8 cellular contexts compared by ENCODE assay signal in the genomic region with DNA sequence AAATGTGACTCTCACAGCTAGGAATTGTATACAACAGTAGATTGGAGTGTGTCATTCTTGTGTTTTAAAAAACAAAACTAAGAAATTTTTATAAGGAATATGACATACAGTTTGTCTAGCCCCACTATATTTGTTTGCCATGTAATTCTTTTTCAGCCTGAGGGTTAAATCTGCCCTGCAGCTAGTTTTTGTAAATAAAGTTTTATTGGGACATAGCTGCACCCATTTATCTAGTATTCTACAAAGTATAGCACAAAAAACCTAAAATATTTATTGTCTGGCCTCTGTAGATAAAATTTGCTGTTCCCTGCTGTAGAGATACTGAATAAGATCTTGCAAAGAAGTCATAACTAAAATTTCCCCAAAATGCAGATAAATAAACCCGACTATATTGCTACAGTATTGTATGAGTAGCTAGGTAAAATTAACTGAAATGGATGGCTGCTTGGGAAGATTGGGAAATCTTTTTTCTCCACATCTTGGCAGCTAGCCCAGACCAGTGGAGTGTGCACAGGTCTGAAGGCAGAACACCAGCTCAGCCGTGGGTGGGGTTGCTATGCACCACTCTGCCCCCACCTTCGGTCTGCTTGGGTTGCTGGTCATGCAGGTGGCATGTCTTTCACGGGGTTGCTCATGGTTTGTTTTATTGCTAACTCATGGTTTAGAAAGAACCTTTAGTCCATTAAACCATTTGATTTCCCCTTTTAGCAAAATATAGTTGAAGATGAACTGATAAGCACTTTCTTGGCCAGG.
A peak's percentile ranks its signal among the peaks of the same experiment; 100 is the strongest.
DNase-seq lines count a peak whose midpoint lies in the region; ATAC-seq and TF ChIP-seq lines count a peak whose summit lies in the region.

No MANE protein-coding gene starts in this region.

- H3K27me3 ChIP-seq in PC-9 (ENCODE audit: insufficient read depth, low read depth) (no peaks in the 10 kb centered on the region), neutrophil (no peaks in the 10 kb centered on the region), Karpas-422 (ENCODE audit: low read length) (no peaks in the 10 kb centered on the region)

- BruUV-seq in PC-9 (replicated peaks; lab: Mats Ljungman, UMichigan) = no TSS peak

- H2AFZ ChIP-seq in PC-9 = no peak overlapping the region
- H2AFZ ChIP-seq in Karpas-422 (ENCODE audit: low read length) = no peak overlapping the region

- H3K9ac ChIP-seq in Karpas-422 (ENCODE audit: low read length) = no peak overlapping the region

- H3K9me3 ChIP-seq in PC-9 (ENCODE audit: insufficient read depth, low read depth) (no peaks in the 10 kb centered on the region), neutrophil (no peaks in the 10 kb centered on the region), Karpas-422 (ENCODE audit: low read length) (no peaks in the 10 kb centered on the region)

- DNase-seq in NCI-H524 (lab: John Stamatoyannopoulos, UW) (peak; percentile 12 to 42), NCI-H524 treated with DMSO at 0.1 percent for 48 hours (lab: John Stamatoyannopoulos, UW) (no peak), PC-9 (peak; percentile 86 to 91), erythroblast (lab: John Stamatoyannopoulos, UW) (peak; percentile 86 to 91), Karpas-422 (no peak)

- H4K20me1 ChIP-seq in PC-9 (ENCODE audit: insufficient read depth) = no peaks in the 10 kb centered on the region
- no peaks in the 10 kb centered on the region for H4K20me1 ChIP-seq in Karpas-422 (ENCODE audit: insufficient read depth, low read depth, low read length)

- POLR2A ChIA-PET in PC-9 (lab: Charles Lee; ENCODE audit: unreplicated experiment) = interaction anchor here (0.5 to 1.0 kb wide), 3 partner anchors 9 to 158 kb away, joined by 5 to 7 read pairs (median 7); partner anchors contain the start of gene AFF1

- no peak overlapping the region for H3K4me3 ChIP-seq in PC-9
- H3K4me3 ChIP-seq in neutrophil (ENCODE audit: low read depth in 1 of 2, low read length in 1 of 2) = no peak overlapping the region
- no peak overlapping the region for H3K4me3 ChIP-seq in Karpas-422 (ENCODE audit: low read length)

- TF ChIP-seq POLR2A in erythroblast (IDR thresholded peaks at IDR 0.05; ENCODE audit: low read length) = no peak

- H3K4me1 ChIP-seq in PC-9 (replicated peaks; ENCODE audit: insufficient read depth) = peaks cover 27% of the 10 kb centered on the region
- peaks cover 25 to 30% of the 10 kb centered on the region in 2 experiments for H3K4me1 ChIP-seq in neutrophil (ENCODE audit: control insufficient read depth in 1 of 2, insufficient read depth in 1 of 2, low read depth in 1 of 2, low read length in 1 of 2)
- peaks cover 4% of the 10 kb centered on the region; the same call in 1 of the 2 replicates for H3K4me1 ChIP-seq in Karpas-422 (ENCODE audit: low read length)

- CTCF ChIA-PET in PC-9 (lab: Charles Lee) = interaction anchor here (0.6 to 1.9 kb wide), 2 partner anchors 25 to 170 kb away, joined by 3 to 9 read pairs; no protein-coding TSS in a partner anchor

- H3K9me2 ChIP-seq in PC-9 (ENCODE audit: insufficient read depth) (no peaks in the 10 kb centered on the region), Karpas-422 (replicated peaks; ENCODE audit: insufficient read depth, low read length) (no peaks in the 10 kb centered on the region)

- ATAC-seq in HG03457 (IDR thresholded peaks at IDR 0.05; ENCODE audit: unreplicated experiment) (peak; percentile 46), GM18873 (IDR thresholded peaks at IDR 0.05; ENCODE audit: low FRiP score, unreplicated experiment) (no peak)

- H3K4me2 ChIP-seq in PC-9 (peak overlapping the region; percentile 57), Karpas-422 (ENCODE audit: low read depth, low read length, poor library complexity, severe bottlenecking) (no peak overlapping the region)

- H3F3A ChIP-seq in PC-9 (ENCODE audit: insufficient read depth, low read depth) = peaks cover 14% of the 10 kb centered on the region

- intact Hi-C loops in PC-9 (cut with micrococcal nuclease; ENCODE audit: unreplicated experiment) = loop anchor here (1.0 to 5.0 kb wide), 2 partner anchors 85 to 170 kb away; no protein-coding TSS in a partner anchor

- H3K36me3 ChIP-seq in PC-9 (ENCODE audit: low read depth) (0 out of 2 replicates have a peak, but pooled peaks cover 3% of the 10 kb centered on the region), neutrophil (peaks cover 38% of the 10 kb centered on the region), Karpas-422 (ENCODE audit: insufficient read depth, low read length) (no peaks in the 10 kb centered on the region)

- H3K27ac ChIP-seq in PC-9 (peak overlapping the region; percentile 82), neutrophil (peak overlapping the region; percentile 61), Karpas-422 (ENCODE audit: low read length) (no peak overlapping the region)

- TF ChIP-seq CTCF in PC-9 (conservative IDR thresholded peaks at IDR 0.05) (no peak), neutrophil (IDR thresholded peaks at IDR 0.05) (no peak)

- H3K79me2 ChIP-seq in PC-9 (ENCODE audit: low read depth) (0 out of 2 replicates have a peak, but pooled peaks cover 3% of the 10 kb centered on the region), Karpas-422 (ENCODE audit: low read length) (no peaks in the 10 kb centered on the region)

Comparison
In these comparisons a context has a peak if more than half of its experiments do, and no peak if none do; other contexts are left out.
1. DNase-seq: peak in NCI-H524 (2 of 2), PC-9 (2 of 2) and erythroblast (2 of 2); none in NCI-H524 treated with DMSO at 0.1 percent for 48 hours (single experiment) and Karpas-422 (single experiment).